Comparison of ENCODE assay signal across 21 cellular contexts in genomic region chr5:80068237-80068636, GRCh38.
"Had no signal": no experiment of that assay in that cellular context is flagged by ENCODE, and none has a peak within 500 bp of the region (broad histone marks: within the 10 kb centered on the region; RNA-seq: fewer than 3 reads in every experiment).

No MANE protein-coding gene starts in this region.

- DNase-seq: activated CD4-positive, alpha-beta memory T cell treated with anti-CD3 and anti-CD28 coated beads for 36 hours; activated CD4-positive, alpha-beta T cell treated with anti-CD3 and anti-CD28 coated beads for 36 hours; activated CD4-positive, alpha-beta T cell treated with anti-CD3 and anti-CD28 coated beads, Interleukin-2, amount 10 ng/mL, durations not matched to agents 24 days and 14 days; activated CD4-positive, CD25-positive, alpha-beta regulatory T cell; activated CD4-positive, CD25-positive, alpha-beta regulatory T cell treated with anti-CD3 and anti-CD28 coated beads, Interleukin-2, amount 50 U/mL, for 72 hours; activated CD8-positive, alpha-beta memory T cell treated with anti-CD3 and anti-CD28 coated beads, Interleukin-2, amount 10 ng/mL, durations not matched to agents 7 days and 5 days; activated CD8-positive, alpha-beta memory T cell treated with anti-CD3 and anti-CD28 coated beads, Interleukin-2, amount 50 U/mL, for 4 hours; activated CD8-positive, alpha-beta T cell treated with anti-CD3 and anti-CD28 coated beads, Interleukin-2, amount 10 ng/mL, durations not matched to agents 7 days and 5 days; activated gamma-delta T cell; activated naive CD4-positive, alpha-beta T cell; activated naive CD4-positive, alpha-beta T cell treated with anti-CD3 and anti-CD28 coated beads, Interleukin-2, amount 10 ng/mL, durations not matched to agents 7 days and 5 days; activated naive CD8-positive, alpha-beta T cell treated with anti-CD3 and anti-CD28 coated beads, Interleukin-2, amount 10 ng/mL, durations not matched to agents 7 days and 5 days; activated T-cell treated with anti-CD3 and anti-CD28 coated beads, Interleukin-2, amount 50 U/mL, for 1 hour; activated T-cell treated with anti-CD3 and anti-CD28 coated beads, Interleukin-2, amount 50 U/mL, for 48 hours; brain microvascular endothelial cell; caudate nucleus; dorsolateral prefrontal cortex; effector memory CD4-positive, alpha-beta T cell; endodermal cell; foreskin fibroblast had no signal

- H3K4me3 ChIP-seq: ascending aorta, dorsolateral prefrontal cortex had no signal

- H3K27me3 ChIP-seq: ascending aorta, brain microvascular endothelial cell, dorsolateral prefrontal cortex had no signal

- H3K36me3 ChIP-seq: ascending aorta, brain microvascular endothelial cell had no signal

- H3K27ac ChIP-seq: ascending aorta, brain microvascular endothelial cell had no signal

- H3K9me3 ChIP-seq: ascending aorta had no signal
